Comparison of ENCODE assay signal across 11 cellular contexts in the genomic region with DNA sequence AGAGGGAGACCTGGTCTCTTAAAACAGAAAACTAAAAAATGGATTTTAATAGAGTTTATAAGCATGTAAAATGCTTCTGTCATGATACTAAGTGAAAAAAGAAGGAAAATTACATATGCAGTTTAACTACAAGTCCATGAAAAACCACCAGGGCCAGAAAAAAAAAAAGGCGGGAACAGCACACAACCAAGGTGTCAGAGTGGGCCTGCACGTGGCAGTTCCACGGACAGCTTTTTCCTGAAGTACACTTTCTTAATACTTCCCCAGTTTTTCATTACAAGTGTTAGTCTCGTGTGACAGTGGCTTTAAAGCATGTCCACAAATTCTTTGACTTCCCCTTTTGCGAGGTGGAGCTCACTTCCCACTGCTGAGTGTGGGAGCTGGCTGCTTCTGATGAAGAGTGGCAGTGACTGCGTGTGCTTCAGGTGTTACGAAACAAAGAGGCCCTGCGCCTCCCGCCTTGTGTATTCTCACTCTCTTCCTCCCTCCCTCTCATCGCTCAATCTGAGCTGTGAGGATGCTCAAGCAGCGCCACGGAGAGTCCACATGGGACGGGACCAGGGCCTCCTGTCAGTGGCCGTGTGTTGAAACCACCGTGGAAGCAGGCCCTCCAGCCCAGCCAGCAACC. TPM values are rescaled to one million over a fixed set of nuclear protein-coding genes. Genes with fewer than 3 reads are reported as not detected.
A peak's percentile ranks its signal among the peaks of the same experiment; 100 is the strongest.
DNase-seq lines count a peak whose midpoint lies in the region; ATAC-seq, FAIRE-seq and TF ChIP-seq lines count a peak whose summit lies in the region.
"Had no signal": no experiment of that assay in that cellular context is flagged by ENCODE, and none has a peak within 500 bp of the region (broad histone marks: within the 10 kb centered on the region; RNA-seq: fewer than 3 reads in every experiment).

No MANE protein-coding gene starts in this region.

- peaks cover 26% of the 10 kb centered on the region for H3K36me3 Mint-ChIP-seq in HFFc6 (ENCODE audit: low read depth)

- H3K27ac ChIP-seq in right atrium auricular region: peak overlapping the region; percentile 94
- peak overlapping the region in 20 of 21 experiments; percentile 85 to 98 (median 94) for H3K27ac ChIP-seq in skin epidermis

- H3K27ac Mint-ChIP-seq in HFFc6: peak overlapping the region; percentile 99

- H3K4me3 Mint-ChIP-seq in HFFc6: peak overlapping the region; percentile 70

- no peak for FAIRE-seq in urothelium cell line (lab: Jason Lieb, UNC)

- ATAC-seq in GM21723 (IDR thresholded peaks at IDR 0.05; ENCODE audit: unreplicated experiment): no peak

- H3K27me3 Mint-ChIP-seq in HFFc6 (ENCODE audit: insufficient read depth): no peaks in the 10 kb centered on the region; the same call in none of the 2 replicates

- no peaks in the 10 kb centered on the region for H3K9me3 Mint-ChIP-seq in HFFc6

- DNase-seq in HFFc6 (no peak), anterior cingulate cortex (lab: John Stamatoyannopoulos, UW) (peak in 32 of 58 donors; percentile 14 to 72 (median 32)), right atrium auricular region (ENCODE audit: low spot score) (peak; percentile 70), T1000 (lab: John Stamatoyannopoulos, UW) (no peak), urothelium cell line (ENCODE audit: low spot score) (no peak), HPDE6-E6E7 (ENCODE audit: extremely low spot score) (no peak)
- DNase-seq: DMS79 treated with DMSO at 0.1 percent for 48 hours, NCI-H2029, T-helper 1 cell had no signal

- peaks cover 43% of the 10 kb centered on the region for H3K36me3 ChIP-seq in right atrium auricular region

- TF ChIP-seq CTCF in HFFc6 (IDR thresholded peaks at IDR 0.05) (no peak), right atrium auricular region (IDR thresholded peaks at IDR 0.05) (no peak)

- H3K9me3 ChIP-seq in right atrium auricular region: no peaks in the 10 kb centered on the region

- H3K4me1 ChIP-seq in right atrium auricular region: peaks cover 0 to 53% of the 10 kb centered on the region in 2 donors

- H3K4me3 ChIP-seq in right atrium auricular region (no peak overlapping the region), skin epidermis (no peak overlapping the region)

- H3K27me3 ChIP-seq in right atrium auricular region: no peaks in the 10 kb centered on the region

- peaks cover 53% of the 10 kb centered on the region for H3K4me1 Mint-ChIP-seq in HFFc6 (ENCODE audit: low read depth)

RNA-seq across cellular contexts. Expression of a gene that starts 16.4 kb away (rescaled TPM):
- total RNA-seq in HFFc6 (2021; fragmentation: NEBNext Ultra II Directional; extraction: Animal tissue kit (Norgen Biotek cat#: 25700)): 10 to 100 TPM; 56.1 to 65.3 (median 60.6) TPM
- 10 to 100 TPM; 17.0 to 29.6 TPM for total RNA-seq in right atrium auricular region

RNA-seq across cellular contexts. Expression of a gene that starts 46.3 kb away (rescaled TPM):
- 10 to 100 TPM; 13.8 to 17.1 (median 15.2) TPM for total RNA-seq in HFFc6 (2021; fragmentation: NEBNext Ultra II Directional; extraction: Animal tissue kit (Norgen Biotek cat#: 25700))
- total RNA-seq in right atrium auricular region: 10 to 100 TPM; 11.5 to 12.3 TPM

Comparison
In these comparisons a context has a peak if more than half of its experiments do, and no peak if none do; other contexts are left out.
1. DNase-seq: peak in anterior cingulate cortex (32 of 58) and right atrium auricular region (single experiment); none in HFFc6 (single experiment), T1000 (single experiment), urothelium cell line (single experiment) and HPDE6-E6E7 (single experiment).